Comparison of ENCODE assay signal across 8 cellular contexts in the genomic region with DNA sequence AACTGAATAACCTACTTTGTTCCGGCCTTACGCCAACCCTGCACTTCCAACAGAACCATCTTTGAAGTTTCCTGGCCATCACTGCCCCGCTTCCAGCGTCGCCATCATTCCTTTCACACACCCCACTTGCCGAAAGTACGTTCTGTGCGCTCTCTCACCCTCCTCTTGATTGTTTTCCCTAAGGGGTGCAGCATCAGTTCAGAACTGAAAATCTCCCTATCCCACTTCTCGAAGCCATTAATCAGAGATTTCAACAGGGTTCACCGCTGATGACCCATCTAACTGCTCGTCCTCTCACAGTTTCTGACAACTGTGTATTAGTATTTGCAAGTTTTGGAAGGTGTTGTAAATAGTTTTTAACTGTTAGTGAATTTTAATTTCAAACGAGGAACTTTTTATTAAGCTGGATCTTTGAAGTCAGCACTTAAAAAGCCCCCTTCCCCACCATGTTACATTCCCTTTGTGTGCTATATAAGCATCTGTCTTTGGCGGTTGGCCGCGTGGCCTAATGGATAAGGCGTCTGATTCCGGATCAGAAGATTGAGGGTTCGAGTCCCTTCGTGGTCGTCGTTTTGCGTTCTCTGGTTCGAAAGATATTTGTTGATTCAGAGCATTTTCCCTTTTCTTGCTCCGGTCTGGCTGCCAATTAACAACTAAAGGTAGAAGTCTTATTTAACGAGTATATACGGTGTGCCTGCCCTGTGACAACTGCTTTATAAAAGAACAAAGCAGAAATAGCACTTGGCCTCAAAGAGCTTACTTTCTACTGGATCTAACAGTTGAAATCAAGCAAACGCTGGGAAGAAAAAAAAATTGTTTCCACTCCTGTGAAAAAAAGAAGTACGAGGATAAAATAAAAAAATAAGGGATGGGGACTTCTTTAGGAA. TPM values are rescaled to one million over a fixed set of nuclear protein-coding genes. Genes with fewer than 3 reads are reported as not detected.
DNase-seq lines count a peak whose midpoint lies in the region; ATAC-seq and TF ChIP-seq lines count a peak whose summit lies in the region.

No MANE protein-coding gene starts in this region.

- H3K4me3 ChIP-seq in SK-N-MC (peak overlapping the region; percentile 94), ascending aorta (peak overlapping the region; percentile 48 to 64), right cardiac atrium (ENCODE audit: low read length) (peak overlapping the region; percentile 98)

- ATAC-seq in right cardiac atrium = peak; percentile 86 to 90
- no peak for ATAC-seq in GM18502 (IDR thresholded peaks at IDR 0.05; ENCODE audit: poor library complexity, unreplicated experiment)

- H3K9me3 ChIP-seq in SK-N-MC (ENCODE audit: low read depth, low read length) = no peaks in the 10 kb centered on the region
- H3K9me3 ChIP-seq in ascending aorta = no peaks in the 10 kb centered on the region
- no peaks in the 10 kb centered on the region for H3K9me3 ChIP-seq in right cardiac atrium (ENCODE audit: control insufficient read depth, low read length)

- H3K36me3 ChIP-seq in SK-N-MC (ENCODE audit: insufficient read depth, low read length) = no peaks in the 10 kb centered on the region
- no peaks in the 10 kb centered on the region for H3K36me3 ChIP-seq in ascending aorta

- DNase-seq in DMS153 (lab: John Stamatoyannopoulos, UW) (peak; percentile 50), Kasumi-1 (lab: John Stamatoyannopoulos, UW) (peak; percentile 63), SK-N-MC (ENCODE audit: low read depth, low spot score) (no peak), ascending aorta (ENCODE audit: low spot score in 2 of 2) (peak in 1 of 2 donors; percentile 86), right cardiac atrium (peak; percentile 71 to 86 (median 81)), posterior vena cava (ENCODE audit: low spot score) (peak; percentile 87), cortex of kidney (lab: John Stamatoyannopoulos, UW) (no peak)

- TF ChIP-seq CTCF in ascending aorta (IDR thresholded peaks at IDR 0.05) = no peak

- peak overlapping the region; percentile 89 for H3K9ac ChIP-seq in SK-N-MC (ENCODE audit: insufficient read length)

- peaks cover 3% of the 10 kb centered on the region for H3K27me3 ChIP-seq in ascending aorta
- no peaks in the 10 kb centered on the region for H3K27me3 ChIP-seq in right cardiac atrium (ENCODE audit: control insufficient read depth, insufficient read depth)

- WGBS in right cardiac atrium = 5% methylated on average over 28 of the region's 28 CpGs

- no peaks in the 10 kb centered on the region for H3K4me1 ChIP-seq in ascending aorta
- H3K4me1 ChIP-seq in right cardiac atrium (ENCODE audit: control insufficient read depth, insufficient read depth, low read length) = no peaks in the 10 kb centered on the region

- intact Hi-C loops in ascending aorta (cut with DNase I) = loop anchor here (1.0 to 5.0 kb wide), 6 partner anchors 16 to 544 kb away; partner anchors contain the start of genes TRIM27 and ZSCAN31
- intact Hi-C loops in right cardiac atrium (cut with DNase I) = loop anchor here in 1 of 4 donors (10.0 kb wide), 1 partner anchor 104 kb away; no protein-coding TSS in a partner anchor
- intact Hi-C loops in posterior vena cava (cut with DNase I) = no loop called here

- peak overlapping the region; percentile 74 for H3K27ac ChIP-seq in SK-N-MC
- no peak overlapping the region for H3K27ac ChIP-seq in ascending aorta
- no peak overlapping the region for H3K27ac ChIP-seq in right cardiac atrium (ENCODE audit: low read length)

RNA-seq across cellular contexts. Expression of gene TRIM27, which starts 42.6 kb away (rescaled TPM):
- total RNA-seq in ascending aorta = 167 TPM
- total RNA-seq in right cardiac atrium = 10 to 100 TPM; 17.9 to 23.1 (median 22.0) TPM
- polyA plus RNA-seq in right cardiac atrium = 16.8 TPM
- 10 to 100 TPM; 30.8 to 35.4 TPM for total RNA-seq in posterior vena cava

Comparison
In these comparisons a context has a peak if more than half of its experiments do, and no peak if none do; other contexts are left out.
1. DNase-seq: peak in DMS153 (single experiment), Kasumi-1 (2 of 2), right cardiac atrium (3 of 3) and posterior vena cava (single experiment); none in SK-N-MC (single experiment) and cortex of kidney (single experiment).
2. Peak in every context shown above with its lines, with median percentiles within 50 percentile points of each other: H3K4me3 ChIP-seq.